In genomic region chr17:44898768-44899073, GRCh38 we compare ENCODE assay signal across 1 cellular context.
TF ChIP-seq lines count a peak whose summit lies in the region.

No MANE protein-coding gene starts in this region.

TF ChIP-seq in GM12878, 131 proteins besides CTCF, POLR2A, EP300 and RAD21:
- peak; percentile 81; the same call in 1 of the 2 replicates for TF ChIP-seq GABPA (IDR thresholded peaks at IDR 0.05; ENCODE audit: low read depth)
- peak; percentile 54; the same call in 1 of the 2 replicates for TF ChIP-seq ZNF24 (IDR thresholded peaks at IDR 0.05)
- no peak for TF ChIP-seq MEF2B (IDR thresholded peaks at IDR 0.05; ENCODE audit: partially characterized antibody, poor library complexity, severe bottlenecking)
- TF ChIP-seq ZNF384 (IDR thresholded peaks at IDR 0.05; ENCODE audit: borderline replicate concordance, low read depth, low read length), result no peak
- TF ChIP-seq CBX3 (IDR thresholded peaks at IDR 0.05; ENCODE audit: borderline replicate concordance, low read depth), result no peak
- TF ChIP-seq MTA2 (IDR thresholded peaks at IDR 0.05; ENCODE audit: low read depth), result no peak
- no peak for TF ChIP-seq HDGF (IDR thresholded peaks at IDR 0.05)
- no peak for TF ChIP-seq FOXK2 (IDR thresholded peaks at IDR 0.05)
- TF ChIP-seq SPI1 (IDR thresholded peaks at IDR 0.05; ENCODE audit: borderline replicate concordance, insufficient read depth, low read depth, low read length), result peak; percentile 86; the same call in 1 of the 2 replicates
- TF ChIP-seq, protein P1, sequence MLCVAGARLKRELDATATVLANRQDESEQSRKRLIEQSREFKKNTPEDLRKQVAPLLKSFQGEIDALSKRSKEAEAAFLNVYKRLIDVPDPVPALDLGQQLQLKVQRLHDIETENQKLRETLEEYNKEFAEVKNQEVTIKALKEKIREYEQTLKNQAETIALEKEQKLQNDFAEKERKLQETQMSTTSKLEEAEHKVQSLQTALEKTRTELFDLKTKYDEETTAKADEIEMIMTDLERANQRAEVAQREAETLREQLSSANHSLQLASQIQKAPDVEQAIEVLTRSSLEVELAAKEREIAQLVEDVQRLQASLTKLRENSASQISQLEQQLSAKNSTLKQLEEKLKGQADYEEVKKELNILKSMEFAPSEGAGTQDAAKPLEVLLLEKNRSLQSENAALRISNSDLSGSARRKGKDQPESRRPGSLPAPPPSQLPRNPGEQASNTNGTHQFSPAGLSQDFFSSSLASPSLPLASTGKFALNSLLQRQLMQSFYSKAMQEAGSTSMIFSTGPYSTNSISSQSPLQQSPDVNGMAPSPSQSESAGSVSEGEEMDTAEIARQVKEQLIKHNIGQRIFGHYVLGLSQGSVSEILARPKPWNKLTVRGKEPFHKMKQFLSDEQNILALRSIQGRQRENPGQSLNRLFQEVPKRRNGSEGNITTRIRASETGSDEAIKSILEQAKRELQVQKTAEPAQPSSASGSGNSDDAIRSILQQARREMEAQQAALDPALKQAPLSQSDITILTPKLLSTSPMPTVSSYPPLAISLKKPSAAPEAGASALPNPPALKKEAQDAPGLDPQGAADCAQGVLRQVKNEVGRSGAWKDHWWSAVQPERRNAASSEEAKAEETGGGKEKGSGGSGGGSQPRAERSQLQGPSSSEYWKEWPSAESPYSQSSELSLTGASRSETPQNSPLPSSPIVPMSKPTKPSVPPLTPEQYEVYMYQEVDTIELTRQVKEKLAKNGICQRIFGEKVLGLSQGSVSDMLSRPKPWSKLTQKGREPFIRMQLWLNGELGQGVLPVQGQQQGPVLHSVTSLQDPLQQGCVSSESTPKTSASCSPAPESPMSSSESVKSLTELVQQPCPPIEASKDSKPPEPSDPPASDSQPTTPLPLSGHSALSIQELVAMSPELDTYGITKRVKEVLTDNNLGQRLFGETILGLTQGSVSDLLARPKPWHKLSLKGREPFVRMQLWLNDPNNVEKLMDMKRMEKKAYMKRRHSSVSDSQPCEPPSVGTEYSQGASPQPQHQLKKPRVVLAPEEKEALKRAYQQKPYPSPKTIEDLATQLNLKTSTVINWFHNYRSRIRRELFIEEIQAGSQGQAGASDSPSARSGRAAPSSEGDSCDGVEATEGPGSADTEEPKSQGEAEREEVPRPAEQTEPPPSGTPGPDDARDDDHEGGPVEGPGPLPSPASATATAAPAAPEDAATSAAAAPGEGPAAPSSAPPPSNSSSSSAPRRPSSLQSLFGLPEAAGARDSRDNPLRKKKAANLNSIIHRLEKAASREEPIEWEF (IDR thresholded peaks at IDR 0.05; ENCODE audit: insufficient replicate concordance, low read depth, low read length), result no peak
- no peak for TF ChIP-seq ZNF622 (IDR thresholded peaks at IDR 0.05)
- no peak for TF ChIP-seq E2F4 (IDR thresholded peaks at IDR 0.05; ENCODE audit: low read depth, low read length)
- TF ChIP-seq EZH2 (IDR thresholded peaks at IDR 0.05; ENCODE audit: borderline replicate concordance, control insufficient read depth, low read depth, low read length), result no peak
- 0 out of 2 replicates have a peak, but pooled peaks have one; percentile 10 for TF ChIP-seq IRF4 (IDR thresholded peaks at IDR 0.05; ENCODE audit: low read depth, low read length)
- TF ChIP-seq ZBED1 (IDR thresholded peaks at IDR 0.05; ENCODE audit: borderline replicate concordance), result no peak
- TF ChIP-seq TAF1 (IDR thresholded peaks at IDR 0.05; ENCODE audit: borderline replicate concordance, low read depth, low read length), result no peak
- TF ChIP-seq, protein P2, sequence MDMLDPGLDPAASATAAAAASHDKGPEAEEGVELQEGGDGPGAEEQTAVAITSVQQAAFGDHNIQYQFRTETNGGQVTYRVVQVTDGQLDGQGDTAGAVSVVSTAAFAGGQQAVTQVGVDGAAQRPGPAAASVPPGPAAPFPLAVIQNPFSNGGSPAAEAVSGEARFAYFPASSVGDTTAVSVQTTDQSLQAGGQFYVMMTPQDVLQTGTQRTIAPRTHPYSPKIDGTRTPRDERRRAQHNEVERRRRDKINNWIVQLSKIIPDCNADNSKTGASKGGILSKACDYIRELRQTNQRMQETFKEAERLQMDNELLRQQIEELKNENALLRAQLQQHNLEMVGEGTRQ (IDR thresholded peaks at IDR 0.05; ENCODE audit: borderline replicate concordance, low read depth, low read length), result no peak
TF ChIP-seq in GM12878: peak in this region for 4.
